ENCODE assay signal across 23 cellular contexts in the genomic region with DNA sequence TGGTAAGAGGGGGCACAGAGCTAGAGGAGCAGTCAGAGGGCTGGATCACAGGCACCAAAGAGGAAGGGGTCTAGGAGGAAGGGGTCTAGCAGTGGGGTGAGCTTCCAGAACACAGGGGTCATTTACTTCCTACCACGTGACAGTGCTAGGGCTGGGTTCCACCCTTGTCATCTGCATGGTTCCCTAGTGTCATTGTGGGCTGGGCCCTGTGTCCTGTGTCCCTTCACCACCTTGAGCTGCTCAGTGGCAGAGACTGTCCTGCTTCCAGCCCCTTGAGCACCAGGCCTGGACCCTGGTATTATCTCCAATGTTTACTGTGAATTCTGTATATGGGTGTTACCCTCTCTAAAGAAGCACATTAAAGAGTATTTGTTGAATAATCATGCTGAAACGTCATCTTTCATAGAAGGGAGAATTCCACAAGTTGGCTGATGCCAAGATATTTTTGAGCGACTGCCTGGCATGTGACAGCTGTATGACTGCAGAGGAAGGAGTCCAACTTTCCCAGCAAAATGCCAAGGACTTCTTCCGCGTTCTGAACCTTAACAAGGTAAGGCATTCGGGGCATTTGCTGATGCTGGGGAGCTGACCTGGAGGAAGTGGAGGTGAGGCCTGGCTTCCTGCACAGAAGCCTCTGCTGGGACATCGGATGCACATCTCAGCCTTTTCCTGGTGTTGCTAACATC. TPM values are rescaled to one million over a fixed set of nuclear protein-coding genes. Genes with fewer than 3 reads are reported as not detected.
DNase-seq lines count a peak whose midpoint lies in the region; ATAC-seq, FAIRE-seq and TF ChIP-seq lines count a peak whose summit lies in the region.
"Had no signal": no experiment of that assay in that cellular context is flagged by ENCODE, and none has a peak within 500 bp of the region (broad histone marks: within the 10 kb centered on the region; RNA-seq: fewer than 3 reads in every experiment).

No MANE protein-coding gene starts in this region.

- no peaks in the 10 kb centered on the region for H3K27me3 ChIP-seq in pancreas
- H3K27me3 ChIP-seq: BLaER1, gastroesophageal sphincter, left lung had no signal

- TF ChIP-seq CTCF in pancreas (IDR thresholded peaks at IDR 0.05), result no peak

- no peaks in the 10 kb centered on the region for H3K9me3 ChIP-seq in pancreas
- H3K9me3 ChIP-seq: BLaER1, gastroesophageal sphincter, left lung had no signal

- peaks cover 0 to 26% (median 14%) of the 10 kb centered on the region in 3 donors for H3K4me1 ChIP-seq in pancreas

- H3K27me3 Mint-ChIP-seq in T-helper 1 cell treated with Interleukin-12 subunit alpha and Interleukin-12 subunit beta and Interleukin-4 antibody, amounts not matched to agents 30 μg/mL and 1 μg/mL, for 36 hours (ENCODE audit: low read depth), result no peaks in the 10 kb centered on the region
- no peaks in the 10 kb centered on the region for H3K27me3 Mint-ChIP-seq in activated CD8-positive, alpha-beta T cell treated with anti-CD3 and anti-CD28 coated beads, Interleukin-2, amount 10 ng/mL, durations not matched to agents 7 days and 5 days (ENCODE audit: low read depth)

- H3K9me3 Mint-ChIP-seq in T-helper 1 cell treated with Interleukin-12 subunit alpha and Interleukin-12 subunit beta and Interleukin-4 antibody, amounts not matched to agents 30 μg/mL and 1 μg/mL, for 36 hours, result no peaks in the 10 kb centered on the region
- H3K9me3 Mint-ChIP-seq in activated CD8-positive, alpha-beta T cell treated with anti-CD3 and anti-CD28 coated beads, Interleukin-2, amount 10 ng/mL, durations not matched to agents 7 days and 5 days (ENCODE audit: insufficient read depth), result no peaks in the 10 kb centered on the region
- H3K9me3 Mint-ChIP-seq: H9 had no signal

- WGBS in pancreas, 2 donors, result 39 to 46% methylated on average over 7 of the region's 7 CpGs

- DNase-seq in T-helper 1 cell (no peak), erythroblast (lab: John Stamatoyannopoulos, UW) (peak; percentile 44 to 52), pancreas (peak in 2 of 6 donors; percentile 29 to 49)
- DNase-seq in activated CD8-positive, alpha-beta T cell treated with anti-CD3 and anti-CD28 coated beads, Interleukin-2, amount 10 ng/mL, durations not matched to agents 7 days and 5 days, result no peak
- DNase-seq in activated CD8-positive, alpha-beta memory T cell treated with anti-CD3 and anti-CD28 coated beads for 24 hours, result no peak
- DNase-seq: activated gamma-delta T cell treated with Interleukin-2 at 50 U/mL for 16 hours, H9, MV-4-11, NCI-H2029, NCI-H446 had no signal

- no peak for FAIRE-seq in pancreas (lab: Jason Lieb, UNC)
- FAIRE-seq: D721Med, GM19239 had no signal

- H3K27ac Mint-ChIP-seq in T-helper 1 cell treated with Interleukin-12 subunit alpha and Interleukin-12 subunit beta and Interleukin-4 antibody, amounts not matched to agents 30 μg/mL and 1 μg/mL, for 36 hours, result peak overlapping the region; percentile 63
- peak overlapping the region; percentile 46 for H3K27ac Mint-ChIP-seq in activated CD8-positive, alpha-beta T cell treated with anti-CD3 and anti-CD28 coated beads, Interleukin-2, amount 10 ng/mL, durations not matched to agents 7 days and 5 days

- peaks cover 0 to 5% (median 4%) of the 10 kb centered on the region in 3 donors for H3K36me3 ChIP-seq in pancreas

- CTCF ChIA-PET in activated CD8-positive, alpha-beta T cell treated with anti-CD3 and anti-CD28 coated beads, Interleukin-2, amount 10 ng/mL, durations not matched to agents 7 days and 5 days (lab: Charles Lee), result no interaction called here

- no peak for TF ChIP-seq POLR2A in erythroblast (IDR thresholded peaks at IDR 0.05; ENCODE audit: low read length)

- H3K4me3 ChIP-seq in pancreas, result no peak overlapping the region
- H3K4me3 ChIP-seq: BLaER1, gastroesophageal sphincter, left lung, smooth muscle cell had no signal

- peaks cover 54% of the 10 kb centered on the region for H3K4me1 Mint-ChIP-seq in T-helper 1 cell treated with Interleukin-12 subunit alpha and Interleukin-12 subunit beta and Interleukin-4 antibody, amounts not matched to agents 30 μg/mL and 1 μg/mL, for 36 hours (ENCODE audit: low read depth)
- peaks cover 23% of the 10 kb centered on the region for H3K4me1 Mint-ChIP-seq in activated CD8-positive, alpha-beta T cell treated with anti-CD3 and anti-CD28 coated beads, Interleukin-2, amount 10 ng/mL, durations not matched to agents 7 days and 5 days (ENCODE audit: low read depth)

- no peak overlapping the region for H3K4me3 Mint-ChIP-seq in T-helper 1 cell treated with Interleukin-12 subunit alpha and Interleukin-12 subunit beta and Interleukin-4 antibody, amounts not matched to agents 30 μg/mL and 1 μg/mL, for 36 hours
- no peak overlapping the region for H3K4me3 Mint-ChIP-seq in activated CD8-positive, alpha-beta T cell treated with anti-CD3 and anti-CD28 coated beads, Interleukin-2, amount 10 ng/mL, durations not matched to agents 7 days and 5 days
- H3K4me3 Mint-ChIP-seq: H9 had no signal

- POLR2A ChIA-PET in activated CD8-positive, alpha-beta T cell treated with anti-CD3 and anti-CD28 coated beads, Interleukin-2, amount 10 ng/mL, durations not matched to agents 7 days and 5 days (lab: Charles Lee), result interaction anchor here (2.1 kb wide), 1 partner anchor 14 kb away, joined by 8 read pairs; no protein-coding TSS in a partner anchor

- H3K27ac ChIP-seq in pancreas, result peak overlapping the region in 1 of 4 donors; percentile 33
- H3K27ac ChIP-seq: 22Rv1, BLaER1, epithelial cell of prostate, HL-60, left lung, VCaP had no signal

- no peak for ATAC-seq in activated CD8-positive, alpha-beta T cell treated with anti-CD3 and anti-CD28 coated beads, Interleukin-2, amount 10 ng/mL, durations not matched to agents 7 days and 5 days
- ATAC-seq in pancreas, result peak in 3 of 4 donors; percentile 36 to 64 (median 40)
- ATAC-seq in HG02623 (IDR thresholded peaks at IDR 0.05; ENCODE audit: unreplicated experiment), result no peak
- ATAC-seq in HG02798 (IDR thresholded peaks at IDR 0.05; ENCODE audit: poor library complexity, unreplicated experiment), result no peak
- ATAC-seq: gastroesophageal sphincter, left lung had no signal

- intact Hi-C loops in pancreas (cut with DNase I), result no loop called here

- H3K36me3 Mint-ChIP-seq in T-helper 1 cell treated with Interleukin-12 subunit alpha and Interleukin-12 subunit beta and Interleukin-4 antibody, amounts not matched to agents 30 μg/mL and 1 μg/mL, for 36 hours (ENCODE audit: low read depth), result peaks cover 61% of the 10 kb centered on the region
- H3K36me3 Mint-ChIP-seq in activated CD8-positive, alpha-beta T cell treated with anti-CD3 and anti-CD28 coated beads, Interleukin-2, amount 10 ng/mL, durations not matched to agents 7 days and 5 days (ENCODE audit: low read depth), result peaks cover 73% of the 10 kb centered on the region

RNA-seq across cellular contexts. Expression of a gene that starts 5.5 kb away (rescaled TPM):
- 100 to 1,000 TPM; 112 to 114 TPM for total RNA-seq in activated CD8-positive, alpha-beta T cell treated with anti-CD3 and anti-CD28 coated beads, Interleukin-2, amount 10 ng/mL, durations not matched to agents 7 days and 5 days
- total RNA-seq in pancreas, result 10 to 100 TPM; 21.3 to 42.8 (median 30.2) TPM
- polyA plus RNA-seq in pancreas, result 10 to 100 TPM; 57.8 to 96.9 TPM

RNA-seq across cellular contexts. Expression of a gene that starts 13.5 kb away (rescaled TPM):
- total RNA-seq in activated CD8-positive, alpha-beta T cell treated with anti-CD3 and anti-CD28 coated beads, Interleukin-2, amount 10 ng/mL, durations not matched to agents 7 days and 5 days, result 100 to 1,000 TPM; 220 to 247 TPM
- total RNA-seq in pancreas, result 10 to 100 TPM; 29.3 to 66.9 (median 38.6) TPM
- 10 to 100 TPM; 46.4 to 54.9 TPM for polyA plus RNA-seq in pancreas

RNA-seq across cellular contexts. Expression of a gene that starts 45.6 kb away (rescaled TPM):
- 10 to 100 TPM; 25.2 to 28.0 TPM for total RNA-seq in activated CD8-positive, alpha-beta T cell treated with anti-CD3 and anti-CD28 coated beads, Interleukin-2, amount 10 ng/mL, durations not matched to agents 7 days and 5 days
- 10 to 100 TPM; 17.8 to 24.4 (median 19.9) TPM for total RNA-seq in pancreas
- 10 to 100 TPM; 18.2 to 28.0 TPM for polyA plus RNA-seq in pancreas

RNA-seq across cellular contexts. Expression of a gene that starts 45.9 kb away (rescaled TPM):
- 10 to 100 TPM; 47.6 to 53.6 TPM for total RNA-seq in activated CD8-positive, alpha-beta T cell treated with anti-CD3 and anti-CD28 coated beads, Interleukin-2, amount 10 ng/mL, durations not matched to agents 7 days and 5 days
- 10 to 100 TPM; 25.9 to 57.3 (median 38.1) TPM for total RNA-seq in pancreas
- polyA plus RNA-seq in pancreas, result 100 to 1,000 TPM; 175 to 275 TPM

RNA-seq across cellular contexts. Expression of a gene that starts 55.5 kb away (rescaled TPM):
- total RNA-seq in activated CD8-positive, alpha-beta T cell treated with anti-CD3 and anti-CD28 coated beads, Interleukin-2, amount 10 ng/mL, durations not matched to agents 7 days and 5 days, result 10 to 100 TPM; 62.3 to 65.3 TPM
- 10 to 100 TPM; 18.6 to 27.9 (median 19.9) TPM for total RNA-seq in pancreas
- 10 to 100 TPM; 17.7 to 19.5 TPM for polyA plus RNA-seq in pancreas

Comparison
In these comparisons a context has a peak if more than half of its experiments do, and no peak if none do; other contexts are left out.
1. DNase-seq: peak in erythroblast (2 of 2); none in T-helper 1 cell (0 of 5), activated CD8-positive, alpha-beta T cell treated with anti-CD3 and anti-CD28 coated beads, Interleukin-2, amount 10 ng/mL, durations not matched to agents 7 days and 5 days (single experiment) and activated CD8-positive, alpha-beta memory T cell treated with anti-CD3 and anti-CD28 coated beads for 24 hours (single experiment).
2. ATAC-seq: peak in pancreas (3 of 4); none in activated CD8-positive, alpha-beta T cell treated with anti-CD3 and anti-CD28 coated beads, Interleukin-2, amount 10 ng/mL, durations not matched to agents 7 days and 5 days (single experiment), HG02623 (single experiment) and HG02798 (single experiment).